ENCODE assay signal across 9 cellular contexts in the genomic region with DNA sequence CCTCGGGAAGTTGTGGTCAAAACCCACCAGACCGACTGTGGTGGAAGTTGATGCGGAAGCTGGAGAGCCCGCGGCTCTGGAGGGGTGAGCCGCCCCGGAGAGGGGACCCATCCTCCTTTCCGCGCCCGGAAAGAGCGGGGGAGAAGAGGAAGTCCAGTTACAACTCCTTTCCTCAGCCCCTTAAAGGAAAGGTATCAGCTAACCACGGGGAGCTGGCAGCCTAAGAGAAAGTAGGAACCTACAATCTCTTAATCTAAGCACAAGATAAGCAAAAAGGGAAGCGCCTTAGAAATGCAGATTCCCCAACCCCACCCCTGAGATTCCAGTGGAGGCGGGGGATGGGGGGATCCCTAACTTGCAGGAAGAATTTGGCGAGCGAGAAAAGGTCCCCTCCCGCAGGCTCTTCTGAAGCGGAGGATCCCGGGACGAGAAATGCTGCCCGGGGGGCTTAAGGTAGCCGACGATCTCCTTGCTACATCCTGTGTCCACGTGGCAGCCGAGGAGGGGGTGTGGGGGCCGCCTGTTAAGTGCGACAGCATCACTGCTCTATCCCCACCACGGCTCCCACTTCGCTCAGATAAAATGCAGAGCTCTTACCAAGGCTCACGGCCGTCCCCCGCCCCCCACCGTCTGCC.
DNase-seq lines count a peak whose midpoint lies in the region; ATAC-seq and TF ChIP-seq lines count a peak whose summit lies in the region.
"Had no signal": no experiment of that assay in that cellular context is flagged by ENCODE, and none has a peak within 500 bp of the region (broad histone marks: within the 10 kb centered on the region; RNA-seq: fewer than 3 reads in every experiment).

No MANE protein-coding gene starts in this region.

- H3K36me3 ChIP-seq in BLaER1 treated with 17β-estradiol and CSF1 and Interleukin-3, amounts not matched to agents 10 nM and 100 nM: no peaks in the 10 kb centered on the region
- no peaks in the 10 kb centered on the region for H3K36me3 ChIP-seq in mesenchymal stem cell (ENCODE audit: control insufficient read depth in 1 of 2, insufficient read depth in 2 of 2, low read depth in 1 of 2, low read length in 2 of 2)

- H3K4me1 ChIP-seq in BLaER1 treated with 17β-estradiol and CSF1 and Interleukin-3, amounts not matched to agents 10 nM and 100 nM: peaks cover 31 to 51% (median 45%) of the 10 kb centered on the region in 10 experiments
- peaks cover 23% of the 10 kb centered on the region for H3K4me1 ChIP-seq in mesenchymal stem cell (ENCODE audit: control insufficient read depth, insufficient read depth, low read depth, low read length)

- no peaks in the 10 kb centered on the region for H3K27me3 ChIP-seq in BLaER1 treated with 17β-estradiol and CSF1 and Interleukin-3, amounts not matched to agents 10 nM and 100 nM
- peaks cover 7 to 28% of the 10 kb centered on the region in 2 experiments for H3K27me3 ChIP-seq in mesenchymal stem cell (ENCODE audit: control insufficient read depth in 1 of 2, insufficient read depth in 1 of 2, low read length in 2 of 2)

- H3K27ac Mint-ChIP-seq in brain: peak overlapping the region in 2 of 5 experiments; percentile 23 to 46

- no peak for TF ChIP-seq CTCF in brain (conservative IDR thresholded peaks at IDR 0.05)

- H2BK120ac ChIP-seq in mesenchymal stem cell (ENCODE audit: low read depth, low read length): no peak overlapping the region

- H3K9ac ChIP-seq in BLaER1 treated with 17β-estradiol and CSF1 and Interleukin-3, amounts not matched to agents 10 nM and 100 nM: peak overlapping the region; percentile 35 to 77 (median 67); a peak in 21 of 22 replicates
- H3K9ac ChIP-seq in mesenchymal stem cell (ENCODE audit: low read length): peak overlapping the region; percentile 55

- peak; percentile 73 for DNase-seq in Jurkat, Clone E6-1 (ENCODE audit: low read depth, low spot score)
- DNase-seq in mesenchymal stem cell (peak; percentile 29), left colon (no peak)
- DNase-seq in NK-92 treated with Interleukin-12 subunit alpha and Interleukin-12 subunit beta, amount 100 ng/mL, for 24 hours (lab: John Stamatoyannopoulos, UW): no peak

- peaks cover 28% of the 10 kb centered on the region for H3K79me1 ChIP-seq in mesenchymal stem cell (replicated peaks; ENCODE audit: low read length, poor library complexity, severe bottlenecking)

- no peak overlapping the region for H2AK5ac ChIP-seq in mesenchymal stem cell (ENCODE audit: low read length, severe bottlenecking)

- no peak overlapping the region for H4K91ac ChIP-seq in mesenchymal stem cell (ENCODE audit: low read length)

- peak overlapping the region; percentile 58 to 88 for H3K18ac ChIP-seq in mesenchymal stem cell (ENCODE audit: low read depth in 1 of 2, low read length in 2 of 2)

- under 1% methylated on average over 30 of the region's 33 CpGs for WGBS in mesenchymal stem cell

- H3K27ac ChIP-seq in BLaER1 treated with 17β-estradiol and CSF1 and Interleukin-3, amounts not matched to agents 10 nM and 100 nM: peak overlapping the region in 10 of 11 experiments; percentile 16 to 84 (median 75); a peak in 19 of 22 replicates
- H3K27ac ChIP-seq in mesenchymal stem cell (ENCODE audit: low read length, poor library complexity, severe bottlenecking): peak overlapping the region; percentile 13

- peak overlapping the region in 1 of 2 experiments; percentile 97 for H3K4ac ChIP-seq in mesenchymal stem cell (ENCODE audit: low read depth in 1 of 2, low read length in 2 of 2)

- H2BK12ac ChIP-seq in mesenchymal stem cell (ENCODE audit: low read length in 2 of 2): peak overlapping the region in 1 of 2 experiments; percentile 94

- peak overlapping the region; percentile 85 to 99 (median 96) for H3K4me2 ChIP-seq in BLaER1 treated with 17β-estradiol and CSF1 and Interleukin-3, amounts not matched to agents 10 nM and 100 nM
- peak overlapping the region; percentile 93 for H3K4me2 ChIP-seq in mesenchymal stem cell (ENCODE audit: low read length, poor library complexity, severe bottlenecking)

- H3K23ac ChIP-seq in mesenchymal stem cell (ENCODE audit: low read length in 2 of 2): peak overlapping the region in 1 of 2 experiments; percentile 70

- peak overlapping the region; percentile 19 for H4K8ac ChIP-seq in mesenchymal stem cell (ENCODE audit: low read length)

- ATAC-seq in HG03565 (IDR thresholded peaks at IDR 0.05; ENCODE audit: unreplicated experiment) (no peak), HG03571 (IDR thresholded peaks at IDR 0.05; ENCODE audit: unreplicated experiment) (no peak), left colon (no peak)
- ATAC-seq: HCT116 had no signal

- peak overlapping the region; percentile 86 for H2AFZ ChIP-seq in mesenchymal stem cell (ENCODE audit: low read depth, low read length)

- peaks cover 0 to 4% (median 0%) of the 10 kb centered on the region in 5 experiments for H3K9me3 Mint-ChIP-seq in brain

- no peaks in the 10 kb centered on the region for H4K20me1 ChIP-seq in BLaER1 treated with 17β-estradiol and CSF1 and Interleukin-3, amounts not matched to agents 10 nM and 100 nM

- H3K27me3 Mint-ChIP-seq in brain: peaks cover 68% of the 10 kb centered on the region

- peak overlapping the region; percentile 38 to 70 (median 54) for H3K4me3 ChIP-seq in BLaER1 treated with 17β-estradiol and CSF1 and Interleukin-3, amounts not matched to agents 10 nM and 100 nM
- peak overlapping the region; percentile 22 for H3K4me3 ChIP-seq in Jurkat, Clone E6-1 (ENCODE audit: low read length)
- H3K4me3 ChIP-seq in mesenchymal stem cell (ENCODE audit: insufficient read depth in 1 of 2, low read depth in 1 of 2, low read length in 2 of 2): peak overlapping the region; percentile 76 to 77

- intact Hi-C loops in left colon (cut with DNase I, micrococcal nuclease): no loop called here

- H3K4me1 Mint-ChIP-seq in brain: peaks cover 28% of the 10 kb centered on the region

- peak overlapping the region in 1 of 2 experiments; percentile 97 for H3K14ac ChIP-seq in mesenchymal stem cell (ENCODE audit: low read length in 2 of 2)

- no peak overlapping the region for H2BK15ac ChIP-seq in mesenchymal stem cell (ENCODE audit: low read depth, poor library complexity, severe bottlenecking)

- H3K9me3 ChIP-seq in BLaER1 treated with 17β-estradiol and CSF1 and Interleukin-3, amounts not matched to agents 10 nM and 100 nM (replicated peaks in 1 of 11): peaks cover 0 to 17% (median 8%) of the 10 kb centered on the region in 11 experiments; a peak in 10 of 22 replicates
- no peaks in the 10 kb centered on the region for H3K9me3 ChIP-seq in mesenchymal stem cell (ENCODE audit: control insufficient read depth, low read length)

- peak overlapping the region; percentile 85 to 95 (median 90) for H3K4me3 Mint-ChIP-seq in brain

- H3K36me3 Mint-ChIP-seq in brain: no peaks in the 10 kb centered on the region

- no peak overlapping the region for H2BK5ac ChIP-seq in mesenchymal stem cell (ENCODE audit: low read depth, low read length, poor library complexity, severe bottlenecking)

Comparison
In these comparisons a context has a peak if more than half of its experiments do, and no peak if none do; other contexts are left out.
1. H3K4me3 ChIP-seq: peak in every context shown above with its lines; median percentile 76 in mesenchymal stem cell; 54 in BLaER1 treated with 17β-estradiol and CSF1 and Interleukin-3, amounts not matched to agents 10 nM and 100 nM; 22 in Jurkat, Clone E6-1.
2. DNase-seq: peak in Jurkat, Clone E6-1 (single experiment) and mesenchymal stem cell (single experiment); none in NK-92 treated with Interleukin-12 subunit alpha and Interleukin-12 subunit beta, amount 100 ng/mL, for 24 hours (single experiment) and left colon (0 of 2).